8 cellular contexts compared by ENCODE assay signal in the genomic region with DNA sequence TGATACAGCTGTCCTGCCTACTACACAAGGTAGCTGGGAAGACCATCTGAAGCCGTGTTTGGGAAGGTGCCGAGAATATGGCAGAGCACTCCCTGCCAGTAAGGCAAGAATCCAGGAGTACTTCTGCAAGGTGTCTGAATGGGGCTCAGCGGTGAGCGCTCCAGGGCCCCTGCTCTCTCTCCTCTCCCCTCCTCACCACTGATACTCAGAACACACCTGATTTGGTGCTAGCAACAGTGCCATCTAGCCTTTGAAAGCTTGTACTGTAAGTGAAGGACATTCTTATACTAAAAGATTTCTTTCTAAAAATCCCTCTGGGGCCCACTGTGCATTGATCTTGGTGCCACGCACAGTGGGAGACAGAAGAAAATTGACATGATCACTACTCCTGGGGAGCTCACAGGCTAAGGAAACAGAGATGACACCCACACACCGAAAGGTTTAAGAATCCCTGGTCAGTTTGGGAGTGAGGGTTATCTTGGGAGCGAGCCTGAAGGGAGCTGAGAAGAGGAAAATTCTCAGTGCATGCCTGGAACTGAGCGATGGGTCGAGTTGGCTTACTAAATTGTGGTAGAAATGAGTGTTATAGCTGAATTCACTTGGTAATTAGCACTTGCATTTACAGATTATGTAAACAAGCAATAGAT.
DNase-seq lines count a peak whose midpoint lies in the region; ATAC-seq and TF ChIP-seq lines count a peak whose summit lies in the region.

No MANE protein-coding gene starts in this region.

- peaks cover 3% of the 10 kb centered on the region for H3K27me3 Mint-ChIP-seq in endodermal cell (ENCODE audit: insufficient read depth)
- no peaks in the 10 kb centered on the region for H3K27me3 Mint-ChIP-seq in neural progenitor cell (ENCODE audit: insufficient read depth, low read depth)
- H3K27me3 Mint-ChIP-seq in T-cell: peaks cover 11 to 27% of the 10 kb centered on the region in 2 donors
- peaks cover 2% of the 10 kb centered on the region for H3K27me3 Mint-ChIP-seq in activated CD4-positive, alpha-beta T cell treated with anti-CD3 and anti-CD28 coated beads, Interleukin-2, amount 10 ng/mL, durations not matched to agents 24 days and 14 days

- peak overlapping the region; percentile 17 for H2AFZ ChIP-seq in neural progenitor cell (replicated peaks)

- CTCF ChIA-PET in T-cell (lab: Charles Lee): no interaction called here

- H3K27ac ChIP-seq in endodermal cell (ENCODE audit: low read depth, low read length): no peak overlapping the region
- H3K27ac ChIP-seq in neural progenitor cell: no peak overlapping the region

- no peaks in the 10 kb centered on the region for H4K20me1 ChIP-seq in neural progenitor cell (ENCODE audit: low read depth)

- H3K36me3 Mint-ChIP-seq in endodermal cell (ENCODE audit: low read depth): no peaks in the 10 kb centered on the region
- H3K36me3 Mint-ChIP-seq in neural progenitor cell: no peaks in the 10 kb centered on the region
- no peaks in the 10 kb centered on the region for H3K36me3 Mint-ChIP-seq in T-cell
- H3K36me3 Mint-ChIP-seq in activated CD4-positive, alpha-beta T cell treated with anti-CD3 and anti-CD28 coated beads, Interleukin-2, amount 10 ng/mL, durations not matched to agents 24 days and 14 days (ENCODE audit: low read depth): no peaks in the 10 kb centered on the region

- H3K9me3 ChIP-seq in endodermal cell (ENCODE audit: control insufficient read depth, low read length) (no peaks in the 10 kb centered on the region), neural progenitor cell (ENCODE audit: low read depth) (no peaks in the 10 kb centered on the region)

- H3K4me3 Mint-ChIP-seq in endodermal cell: no peak overlapping the region
- no peak overlapping the region for H3K4me3 Mint-ChIP-seq in neural progenitor cell
- no peak overlapping the region for H3K4me3 Mint-ChIP-seq in T-cell
- H3K4me3 Mint-ChIP-seq in activated CD4-positive, alpha-beta T cell treated with anti-CD3 and anti-CD28 coated beads, Interleukin-2, amount 10 ng/mL, durations not matched to agents 24 days and 14 days: no peak overlapping the region

- intact Hi-C loops in activated CD4-positive, alpha-beta T cell treated with anti-CD3 and anti-CD28 coated beads, Interleukin-2, amount 10 ng/mL, durations not matched to agents 24 days and 14 days (cut with micrococcal nuclease): no loop called here

- H3K4me1 Mint-ChIP-seq in endodermal cell (peaks cover 10% of the 10 kb centered on the region), neural progenitor cell (peaks cover 7% of the 10 kb centered on the region), T-cell (no peaks in the 10 kb centered on the region)
- H3K4me1 Mint-ChIP-seq in activated CD4-positive, alpha-beta T cell treated with anti-CD3 and anti-CD28 coated beads, Interleukin-2, amount 10 ng/mL, durations not matched to agents 24 days and 14 days: no peaks in the 10 kb centered on the region

- TF ChIP-seq CTCF in GM12875 (IDR thresholded peaks at IDR 0.05; ENCODE audit: borderline replicate concordance, insufficient read depth, low read depth, low read length) (peak; percentile 32; the same call in 1 of the 2 replicates), endodermal cell (conservative IDR thresholded peaks at IDR 0.05) (peak; percentile 99), neural progenitor cell (IDR thresholded peaks at IDR 0.05) (peak; percentile 73)

- H3K27me3 ChIP-seq in endodermal cell (ENCODE audit: control insufficient read depth, insufficient read depth, low read length, poor library complexity, severe bottlenecking) (peaks cover 7% of the 10 kb centered on the region), neural progenitor cell (no peaks in the 10 kb centered on the region)

- H3K27ac Mint-ChIP-seq in endodermal cell (no peak overlapping the region), neural progenitor cell (peak overlapping the region; percentile 62), T-cell (no peak overlapping the region)
- no peak overlapping the region for H3K27ac Mint-ChIP-seq in activated CD4-positive, alpha-beta T cell treated with anti-CD3 and anti-CD28 coated beads, Interleukin-2, amount 10 ng/mL, durations not matched to agents 24 days and 14 days

- peaks cover 5% of the 10 kb centered on the region for H3F3A ChIP-seq in neural progenitor cell (ENCODE audit: low read depth)

- H3K9ac ChIP-seq in endodermal cell (ENCODE audit: extremely low read depth, low read length, poor library complexity, severe bottlenecking) (no peak overlapping the region), neural progenitor cell (no peak overlapping the region)

- ATAC-seq in T-cell (replicated peaks in 1 of 4) (no peak), HG02981 (IDR thresholded peaks at IDR 0.05; ENCODE audit: unreplicated experiment) (no peak)

- DNase-seq in NCI-H460 (ENCODE audit: extremely low read depth, low read depth): peak; percentile 16
- peak; percentile 86 for DNase-seq in endodermal cell
- peak; percentile 82 for DNase-seq in neural progenitor cell (ENCODE audit: low spot score)
- DNase-seq in T-cell: no peak
- no peak for DNase-seq in NOMO-1 treated with DMSO at 0.1 percent for 48 hours (lab: John Stamatoyannopoulos, UW; ENCODE audit: unreplicated experiment)
- DNase-seq in activated CD4-positive, alpha-beta T cell treated with anti-CD3 and anti-CD28 coated beads, Interleukin-2, amount 10 ng/mL, durations not matched to agents 24 days and 14 days: no peak

- peaks cover 4% of the 10 kb centered on the region for H3K4me1 ChIP-seq in endodermal cell (ENCODE audit: control insufficient read depth, insufficient read depth, low read length)
- peaks cover 11% of the 10 kb centered on the region for H3K4me1 ChIP-seq in neural progenitor cell

- peak overlapping the region; percentile 67 for H3K4me2 ChIP-seq in neural progenitor cell

- POLR2A ChIA-PET in T-cell (lab: Charles Lee): no interaction called here

- H3K79me2 ChIP-seq in neural progenitor cell (ENCODE audit: low read depth): no peaks in the 10 kb centered on the region

- no peak overlapping the region for H3K4me3 ChIP-seq in GM12875 (ENCODE audit: low read depth, low read length)
- no peak overlapping the region for H3K4me3 ChIP-seq in endodermal cell (ENCODE audit: low read length)
- no peak overlapping the region for H3K4me3 ChIP-seq in neural progenitor cell

- no peaks in the 10 kb centered on the region for H3K9me3 Mint-ChIP-seq in endodermal cell
- H3K9me3 Mint-ChIP-seq in neural progenitor cell: no peaks in the 10 kb centered on the region
- H3K9me3 Mint-ChIP-seq in T-cell: no peaks in the 10 kb centered on the region
- no peaks in the 10 kb centered on the region for H3K9me3 Mint-ChIP-seq in activated CD4-positive, alpha-beta T cell treated with anti-CD3 and anti-CD28 coated beads, Interleukin-2, amount 10 ng/mL, durations not matched to agents 24 days and 14 days

- H3K36me3 ChIP-seq in endodermal cell (ENCODE audit: control insufficient read depth, insufficient read depth, low read length) (no peaks in the 10 kb centered on the region), neural progenitor cell (no peaks in the 10 kb centered on the region)

- whole genome bisulfite sequencing in endodermal cell (ENCODE audit: insufficient coverage in 1 of 2, insufficient read length in 1 of 2), 2 experiments: 40 to 45% methylated on average over 7 to 9 of the region's 9 CpGs

Comparison
In these comparisons a context has a peak if more than half of its experiments do, and no peak if none do; other contexts are left out.
1. CTCF ChIP-seq: peak in every context shown above with its lines; median percentile 99 in endodermal cell; 73 in neural progenitor cell; 32 in GM12875.
2. DNase-seq: peak in NCI-H460 (single experiment), endodermal cell (single experiment) and neural progenitor cell (single experiment); none in T-cell (0 of 34), NOMO-1 treated with DMSO at 0.1 percent for 48 hours (single experiment) and activated CD4-positive, alpha-beta T cell treated with anti-CD3 and anti-CD28 coated beads, Interleukin-2, amount 10 ng/mL, durations not matched to agents 24 days and 14 days (single experiment).